18 cellular contexts compared by ENCODE assay signal in the genomic region with DNA sequence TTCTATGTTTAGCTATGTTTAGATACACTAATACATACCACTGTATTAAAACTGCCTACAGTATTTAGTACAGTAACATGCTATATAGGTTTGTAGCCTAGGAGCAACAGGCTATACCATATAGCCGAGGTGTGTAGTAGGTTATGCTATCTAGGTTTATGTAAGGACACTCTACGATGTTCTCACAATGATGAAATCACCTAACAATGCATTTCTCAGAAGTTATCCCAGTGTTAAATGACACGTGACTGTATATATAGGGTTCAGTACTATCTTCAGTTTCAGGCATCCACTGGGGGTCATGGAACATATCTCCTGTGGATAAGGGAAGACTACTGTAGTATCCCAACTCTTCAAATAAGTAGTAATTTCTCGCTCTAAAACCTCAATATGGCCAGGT.
"Had no signal": no experiment of that assay in that cellular context is flagged by ENCODE, and none has a peak within 500 bp of the region (broad histone marks: within the 10 kb centered on the region; RNA-seq: fewer than 3 reads in every experiment).

No MANE protein-coding gene starts in this region.

- H3K36me3 ChIP-seq: brain microvascular endothelial cell, left lung, thyroid gland, uterus had no signal

- H3K9me3 ChIP-seq: left lung, thyroid gland, uterus had no signal

- DNase-seq: activated CD4-positive, alpha-beta T cell treated with anti-CD3 and anti-CD28 coated beads for 48 hours; activated CD4-positive, CD25-positive, alpha-beta regulatory T cell; activated CD8-positive, alpha-beta T cell treated with anti-CD3 and anti-CD28 coated beads, Interleukin-2, amount 10 ng/mL, durations not matched to agents 7 days and 5 days; activated naive CD4-positive, alpha-beta T cell treated with anti-CD3 and anti-CD28 coated beads for 36 hours; activated naive CD8-positive, alpha-beta T cell treated with anti-CD3 and anti-CD28 coated beads, Interleukin-2, amount 50 U/mL, for 24 hours; activated T-cell treated with anti-CD3 and anti-CD28 coated beads, Interleukin-2, amount 50 U/mL, for 24 hours; effector CD8-positive, alpha-beta T cell; glutamatergic neuron; hypothalamus; left lung; stimulated activated CD4-positive, alpha-beta T cell treated with anti-CD3 and anti-CD28 coated beads, Interleukin-12 subunit alpha, Interleukin-12 subunit beta, amount 100 ng/mL, for 4 hours; stimulated activated CD4-positive, alpha-beta T cell treated with anti-CD3 and anti-CD28 coated beads, Interleukin-1b, Interleukin-23, amount 100 ng/mL, for 48 hours; stimulated activated naive CD4-positive, alpha-beta T cell treated with Interleukin-2 at 50 U/mL for 16 hours; T-helper 1 cell; T-helper 9 cell; thyroid gland; uterus had no signal

- H3K27ac ChIP-seq: brain microvascular endothelial cell, uterus had no signal

- H3K4me3 ChIP-seq: left lung, thyroid gland, uterus had no signal

- ATAC-seq: activated CD8-positive, alpha-beta T cell treated with anti-CD3 and anti-CD28 coated beads, Interleukin-2, amount 10 ng/mL, durations not matched to agents 7 days and 5 days; activated naive CD8-positive, alpha-beta T cell treated with anti-CD3 and anti-CD28 coated beads, Interleukin-2, amount 50 U/mL, for 24 hours; left lung had no signal

- H3K27me3 ChIP-seq: brain microvascular endothelial cell, left lung, thyroid gland, uterus had no signal
